8 cellular contexts compared by ENCODE assay signal in the genomic region with DNA sequence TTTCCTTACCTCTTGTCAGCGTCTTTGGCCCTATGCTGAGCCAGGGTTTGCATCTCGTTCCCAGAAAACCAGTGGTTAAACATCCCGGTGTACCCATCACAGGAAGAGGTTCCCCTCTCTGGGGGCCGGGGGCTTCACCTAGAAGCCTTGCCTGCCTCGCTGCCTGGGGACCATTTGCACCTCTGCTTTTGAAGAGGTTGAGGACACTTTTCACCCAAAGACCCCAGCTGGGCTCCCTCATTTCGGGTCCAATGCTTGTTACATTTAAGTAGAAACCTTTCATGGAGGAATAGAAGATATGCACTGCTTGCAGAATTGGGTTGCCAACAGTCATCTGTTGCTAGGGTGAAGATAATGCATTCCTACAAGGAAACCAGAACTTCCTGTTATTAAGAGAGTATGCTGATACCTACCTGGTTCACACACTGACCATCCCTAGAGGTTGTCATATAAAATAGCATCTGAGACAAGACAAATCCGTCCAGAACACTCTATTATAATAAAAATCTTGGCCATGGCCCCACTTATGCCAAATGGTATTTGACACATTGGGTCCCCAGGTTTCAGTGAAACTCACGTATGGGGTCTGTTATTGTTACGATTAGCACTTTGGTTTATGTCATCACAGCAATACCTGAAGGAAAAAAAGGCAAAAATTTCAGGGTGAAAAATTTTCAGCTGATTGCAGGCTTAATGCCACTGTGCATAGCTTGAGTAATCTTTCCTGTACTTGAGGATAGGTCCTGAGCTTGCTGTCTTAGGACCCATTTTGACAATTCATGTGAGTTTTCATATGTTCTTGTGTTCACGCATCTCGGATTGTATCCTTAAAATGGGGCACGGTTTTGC. TPM values are rescaled to one million over a fixed set of nuclear protein-coding genes. Genes with fewer than 3 reads are reported as not detected.
DNase-seq lines count a peak whose midpoint lies in the region; ATAC-seq and TF ChIP-seq lines count a peak whose summit lies in the region.

No MANE protein-coding gene starts in this region.

- DNase-seq in SKM-1 treated with dmso at 0.1 percent for 144 hours (lab: John Stamatoyannopoulos, UW; ENCODE audit: unreplicated experiment), result peak; percentile 16
- DNase-seq in SKM-1 (lab: John Stamatoyannopoulos, UW; ENCODE audit: unreplicated experiment), result no peak
- DNase-seq in activated B cell treated with CpG ODN at 0.5 μM for 24 hours, result no peak
- peak; percentile 32 for DNase-seq in germinal center (ENCODE audit: low spot score)
- DNase-seq in NCI-H187 treated with DMSO at 0.1 percent for 48 hours (lab: John Stamatoyannopoulos, UW), result no peak

- no peaks in the 10 kb centered on the region for H3K36me3 Mint-ChIP-seq in activated B cell treated with CpG ODN at 0.5 μM for 24 hours (ENCODE audit: low read depth)
- H3K36me3 Mint-ChIP-seq in stimulated activated memory B cell treated with anti-CD40 and anti-IgM and Interleukin-4, amounts not matched to agents 10 μg/mL and 1 μg/mL and 100 μg/mL, for 72 hours, result no peaks in the 10 kb centered on the region

- ATAC-seq in activated B cell treated with CpG ODN at 0.5 μM for 24 hours (ENCODE audit: low read depth) (peak; percentile 64), HG03045 (IDR thresholded peaks at IDR 0.05; ENCODE audit: unreplicated experiment) (no peak), HG02610 (IDR thresholded peaks at IDR 0.05; ENCODE audit: unreplicated experiment) (no peak)
- ATAC-seq in stimulated activated memory B cell treated with anti-CD40 and anti-IgM and Interleukin-4, amounts not matched to agents 10 μg/mL and 1 μg/mL and 100 μg/mL, for 72 hours, result peak; percentile 42

- POLR2A ChIA-PET in activated B cell treated with CpG ODN at 0.5 μM for 24 hours (lab: Charles Lee), result no interaction called here

- CTCF ChIA-PET in activated B cell treated with CpG ODN at 0.5 μM for 24 hours (lab: Charles Lee), result no interaction called here

- H3K4me1 Mint-ChIP-seq in activated B cell treated with CpG ODN at 0.5 μM for 24 hours, result peaks cover 10% of the 10 kb centered on the region
- H3K4me1 Mint-ChIP-seq in stimulated activated memory B cell treated with anti-CD40 and anti-IgM and Interleukin-4, amounts not matched to agents 10 μg/mL and 1 μg/mL and 100 μg/mL, for 72 hours, result peaks cover 14% of the 10 kb centered on the region

- H3K9me3 Mint-ChIP-seq in activated B cell treated with CpG ODN at 0.5 μM for 24 hours, result no peaks in the 10 kb centered on the region
- no peaks in the 10 kb centered on the region for H3K9me3 Mint-ChIP-seq in stimulated activated memory B cell treated with anti-CD40 and anti-IgM and Interleukin-4, amounts not matched to agents 10 μg/mL and 1 μg/mL and 100 μg/mL, for 72 hours

- peaks cover 12% of the 10 kb centered on the region for H3K27me3 Mint-ChIP-seq in activated B cell treated with CpG ODN at 0.5 μM for 24 hours
- H3K27me3 Mint-ChIP-seq in stimulated activated memory B cell treated with anti-CD40 and anti-IgM and Interleukin-4, amounts not matched to agents 10 μg/mL and 1 μg/mL and 100 μg/mL, for 72 hours, result peaks cover 18% of the 10 kb centered on the region

- H3K27ac Mint-ChIP-seq in activated B cell treated with CpG ODN at 0.5 μM for 24 hours, result no peak overlapping the region
- H3K27ac Mint-ChIP-seq in stimulated activated memory B cell treated with anti-CD40 and anti-IgM and Interleukin-4, amounts not matched to agents 10 μg/mL and 1 μg/mL and 100 μg/mL, for 72 hours, result no peak overlapping the region

- H3K4me3 Mint-ChIP-seq in activated B cell treated with CpG ODN at 0.5 μM for 24 hours, result peak overlapping the region; percentile 81
- peak overlapping the region; percentile 69 for H3K4me3 Mint-ChIP-seq in stimulated activated memory B cell treated with anti-CD40 and anti-IgM and Interleukin-4, amounts not matched to agents 10 μg/mL and 1 μg/mL and 100 μg/mL, for 72 hours

- no peak for TF ChIP-seq CTCF in activated B cell treated with CpG ODN at 0.5 μM for 24 hours (IDR thresholded peaks at IDR 0.05)

- intact Hi-C loops in activated B cell treated with CpG ODN at 0.5 μM for 24 hours (cut with micrococcal nuclease), result loop anchor here (10.0 kb wide), 1 partner anchor 330 kb away; no protein-coding TSS in a partner anchor

RNA-seq across cellular contexts. Expression of a gene that starts 0.9 kb away (rescaled TPM):
- total RNA-seq in activated B cell treated with CpG ODN at 0.5 μM for 24 hours, result not detected in 2 replicates

Comparison
In these comparisons a context has a peak if more than half of its experiments do, and no peak if none do; other contexts are left out.
1. DNase-seq: peak in SKM-1 treated with dmso at 0.1 percent for 144 hours (single experiment) and germinal center (single experiment); none in SKM-1 (single experiment), activated B cell treated with CpG ODN at 0.5 μM for 24 hours (single experiment) and NCI-H187 treated with DMSO at 0.1 percent for 48 hours (single experiment).
2. ATAC-seq: peak in activated B cell treated with CpG ODN at 0.5 μM for 24 hours (single experiment) and stimulated activated memory B cell treated with anti-CD40 and anti-IgM and Interleukin-4, amounts not matched to agents 10 μg/mL and 1 μg/mL and 100 μg/mL, for 72 hours (single experiment); none in HG03045 (single experiment) and HG02610 (single experiment).